In the genomic region with DNA sequence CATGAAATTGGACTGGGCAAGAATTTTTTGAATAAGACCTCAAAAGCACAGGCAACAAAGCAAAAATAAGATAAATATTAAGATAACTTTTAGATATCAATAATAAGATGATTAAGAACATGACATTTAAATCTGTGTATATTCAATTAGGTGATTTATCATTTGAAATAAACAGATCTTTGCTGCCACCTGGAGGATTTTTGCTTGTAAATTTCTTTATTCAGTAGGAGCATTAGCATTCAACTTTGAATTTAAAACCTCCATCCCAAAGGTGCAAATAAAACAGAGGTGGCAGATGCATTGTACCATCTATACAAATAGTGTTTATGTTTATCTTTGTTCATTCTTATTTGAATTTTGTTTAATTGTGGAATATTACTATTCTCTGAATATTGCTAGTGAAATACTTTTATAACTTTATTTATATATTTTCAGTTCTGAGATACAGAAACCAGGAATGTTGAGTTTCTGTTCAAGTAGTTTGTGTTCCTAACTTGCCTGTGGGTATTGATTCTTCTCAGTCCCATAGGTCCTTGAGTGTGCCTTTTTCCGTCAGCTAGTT, we compare ENCODE assay signal across 8 cellular contexts. TPM values are rescaled to one million over a fixed set of nuclear protein-coding genes. Genes with fewer than 3 reads are reported as not detected.
DNase-seq lines count a peak whose midpoint lies in the region; ATAC-seq and TF ChIP-seq lines count a peak whose summit lies in the region.

No MANE protein-coding gene starts in this region.

- peaks cover 8% of the 10 kb centered on the region for H3K4me1 Mint-ChIP-seq in Caco-2 (ENCODE audit: low read depth, unreplicated experiment)

- no peak overlapping the region for H3K4me3 ChIP-seq in Caco-2 (ENCODE audit: low read depth, low read length)
- H3K4me3 ChIP-seq in H7 (ENCODE audit: insufficient read depth, low read depth, low read length) = no peak overlapping the region
- no peak overlapping the region for H3K4me3 ChIP-seq in choroid plexus epithelial cell (ENCODE audit: low read depth, low read length)

- peaks cover 23% of the 10 kb centered on the region for H3K36me3 Mint-ChIP-seq in Caco-2 (ENCODE audit: insufficient read depth, unreplicated experiment)

- H3K27me3 ChIP-seq in Caco-2 (replicated peaks; ENCODE audit: control insufficient read depth, insufficient read depth, low read length) (no peaks in the 10 kb centered on the region), H7 (ENCODE audit: control insufficient read depth, insufficient read depth, low read length) (no peaks in the 10 kb centered on the region)

- H3K36me3 ChIP-seq in Caco-2 (ENCODE audit: control insufficient read depth, insufficient read depth, low read length) (peaks cover 3% of the 10 kb centered on the region), H7 (replicated peaks; ENCODE audit: control insufficient read depth, insufficient read depth, low read length) (peaks cover 4% of the 10 kb centered on the region; the same call in 1 of the 2 replicates)

- peak; percentile 38 to 44 for TF ChIP-seq CTCF in Caco-2 (IDR thresholded peaks at IDR 0.05; ENCODE audit: insufficient read depth in 1 of 2, low read depth in 1 of 2, low read length in 1 of 2, severe bottlenecking in 1 of 2, unreplicated experiment in 1 of 2)
- TF ChIP-seq CTCF in choroid plexus epithelial cell (conservative IDR thresholded peaks at IDR 0.05; ENCODE audit: low read depth, low read length) = peak; percentile 43

- DNase-seq in Caco-2 (peak in 1 of 2 experiments; percentile 29), H7 (peak; percentile 5), NCI-H82 treated with DMSO at 0.1 percent for 48 hours (lab: John Stamatoyannopoulos, UW; ENCODE audit: unreplicated experiment) (peak; percentile 11), choroid plexus epithelial cell (ENCODE audit: low read depth) (peak; percentile 78), midbrain (lab: John Stamatoyannopoulos, UW) (peak; percentile 45)

- CTCF ChIA-PET in Caco-2 (lab: Charles Lee) = no interaction called here

- POLR2A ChIA-PET in Caco-2 (lab: Charles Lee) = no interaction called here

- H3K4me3 Mint-ChIP-seq in Caco-2 (ENCODE audit: unreplicated experiment) = no peak overlapping the region

- BruUV-seq in Caco-2 (replicated peaks; lab: Mats Ljungman, UMichigan) = no TSS peak

- H3K4me1 ChIP-seq in Caco-2 = peaks cover 14% of the 10 kb centered on the region; the same call in 1 of the 2 replicates

- H3K9me3 ChIP-seq in Caco-2 = no peaks in the 10 kb centered on the region; the same call in 1 of the 2 replicates

- no peaks in the 10 kb centered on the region for H3K27me3 Mint-ChIP-seq in Caco-2 (ENCODE audit: insufficient read depth, unreplicated experiment)

- no peak overlapping the region for H3K27ac Mint-ChIP-seq in Caco-2 (ENCODE audit: unreplicated experiment)

- ATAC-seq in GM21619 (IDR thresholded peaks at IDR 0.05; ENCODE audit: unreplicated experiment) = no peak
- no peak for ATAC-seq in GM21367 (IDR thresholded peaks at IDR 0.05; ENCODE audit: unreplicated experiment)
- no peak for ATAC-seq in HG03039 (IDR thresholded peaks at IDR 0.05; ENCODE audit: unreplicated experiment)

- intact Hi-C loops in Caco-2 (cut with micrococcal nuclease; ENCODE audit: unreplicated experiment) = loop anchor here (1.0 kb wide), 2 partner anchors 60 to 531 kb away; no protein-coding TSS in a partner anchor

- H3K9me3 Mint-ChIP-seq in Caco-2 (ENCODE audit: unreplicated experiment) = peaks cover 11% of the 10 kb centered on the region

RNA-seq across cellular contexts. Expression of a gene that starts 20.9 kb away (rescaled TPM):
- 55.8 and 63.6 TPM in 2 replicates for total RNA-seq in Caco-2 (2022)
- total RNA-seq in H7 (2014; rRNA removed; shearing (Covaris generic)) = 9.0 and 17.0 TPM in 2 replicates
